ENCODE assay signal across 19 cellular contexts in the genomic region with DNA sequence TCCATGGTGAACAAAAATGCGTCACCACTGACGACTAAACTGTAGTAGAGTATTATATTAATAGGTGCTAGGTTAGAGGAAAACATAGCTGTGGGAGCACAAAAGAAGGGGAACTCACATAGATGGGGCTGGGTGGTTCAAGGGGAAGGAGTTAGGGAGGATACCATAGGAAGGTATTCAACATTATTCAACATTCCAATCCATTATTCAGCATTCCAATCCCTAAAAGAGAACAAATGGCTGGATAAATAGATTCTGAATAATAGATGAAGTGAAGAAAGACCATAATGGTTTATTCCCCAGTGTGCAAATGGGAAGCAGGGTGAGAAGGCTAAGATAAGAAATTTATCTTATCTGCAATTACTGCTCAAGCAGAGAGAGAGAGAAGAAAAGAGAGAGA.
"Had no signal": no experiment of that assay in that cellular context is flagged by ENCODE, and none has a peak within 500 bp of the region (broad histone marks: within the 10 kb centered on the region; RNA-seq: fewer than 3 reads in every experiment).

No MANE protein-coding gene starts in this region.

- FAIRE-seq: endometrium, small intestine had no signal

- H3K27ac Mint-ChIP-seq: naive thymus-derived CD4-positive, alpha-beta T cell; nephron progenitor cell had no signal

- H3K27me3 ChIP-seq: dorsolateral prefrontal cortex, esophagus muscularis mucosa, gastrocnemius medialis, right atrium auricular region, sigmoid colon, stomach, transverse colon had no signal

- H3K4me3 Mint-ChIP-seq: naive thymus-derived CD4-positive, alpha-beta T cell; nephron progenitor cell had no signal

- H3K4me1 ChIP-seq: esophagus muscularis mucosa, gastrocnemius medialis, right atrium auricular region, sigmoid colon, stomach, transverse colon had no signal

- H3K36me3 ChIP-seq: transverse colon had no signal

- H3K4me3 ChIP-seq: coronary artery, dorsolateral prefrontal cortex, esophagus muscularis mucosa, gastrocnemius medialis, right atrium auricular region, sigmoid colon, stomach, thoracic aorta, transverse colon had no signal

- DNase-seq: dorsolateral prefrontal cortex; effector CD8-positive, alpha-beta T cell; gastrocnemius medialis; kidney glomerular epithelial cell; naive thymus-derived CD4-positive, alpha-beta T cell; nephron progenitor cell; sigmoid colon; small intestine; stimulated activated CD4-positive, alpha-beta T cell treated with anti-CD3 and anti-CD28 coated beads, Interleukin-12 subunit alpha, Interleukin-12 subunit beta, amount 100 ng/mL, for 4 hours; stimulated activated naive CD4-positive, alpha-beta T cell; stomach; substantia nigra; transverse colon had no signal

- H3K27ac ChIP-seq: coronary artery, dorsolateral prefrontal cortex, epithelial cell of prostate, esophagus muscularis mucosa, gastrocnemius medialis, right atrium auricular region, sigmoid colon, stomach, thoracic aorta, transverse colon had no signal

- H3K27me3 Mint-ChIP-seq: naive thymus-derived CD4-positive, alpha-beta T cell had no signal

- ATAC-seq: gastrocnemius medialis; naive thymus-derived CD4-positive, alpha-beta T cell had no signal

- H3K4me1 Mint-ChIP-seq: naive thymus-derived CD4-positive, alpha-beta T cell; nephron progenitor cell had no signal

- H3K9me3 ChIP-seq: esophagus muscularis mucosa, gastrocnemius medialis, right atrium auricular region, sigmoid colon, stomach, thoracic aorta, transverse colon had no signal

- H3K9me3 Mint-ChIP-seq: nephron progenitor cell had no signal
